13 cellular contexts compared by ENCODE assay signal in the genomic region with DNA sequence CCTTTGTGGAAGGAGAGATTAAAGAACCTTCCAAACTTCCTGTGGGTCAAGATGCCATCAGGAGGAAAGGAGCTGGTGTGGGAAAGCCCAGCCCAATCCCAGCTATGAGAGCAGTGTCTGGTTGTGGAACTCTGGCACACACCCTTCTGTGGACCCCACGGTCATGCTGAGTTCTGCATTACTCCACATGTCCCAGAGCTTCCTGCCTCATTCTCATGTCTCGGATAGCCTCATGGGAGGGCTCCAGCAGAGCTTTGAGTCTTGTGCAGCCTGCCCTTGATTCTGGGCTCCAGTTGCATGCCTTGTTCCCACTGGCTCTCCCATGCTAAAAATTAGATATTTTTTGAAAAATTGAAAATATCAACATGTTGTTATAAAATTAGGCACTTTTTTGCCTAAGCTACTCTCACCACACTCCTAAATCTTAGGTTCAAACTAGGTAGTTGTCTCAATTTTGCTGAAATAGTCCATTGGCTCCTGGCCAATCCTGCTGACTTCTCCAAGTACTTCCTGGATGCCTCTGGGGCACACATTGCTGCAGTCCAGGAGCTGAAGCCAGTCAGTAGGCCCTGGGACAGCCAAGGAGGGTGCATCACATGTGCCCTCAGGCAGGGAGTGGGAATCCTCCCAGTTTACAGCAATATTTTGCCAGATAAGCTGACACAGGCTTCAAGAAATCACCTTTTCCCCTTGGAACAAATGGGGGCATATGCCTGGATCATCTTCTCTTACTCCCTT.
DNase-seq lines count a peak whose midpoint lies in the region; TF ChIP-seq lines count a peak whose summit lies in the region.
"Had no signal": no experiment of that assay in that cellular context is flagged by ENCODE, and none has a peak within 500 bp of the region (broad histone marks: within the 10 kb centered on the region; RNA-seq: fewer than 3 reads in every experiment).

No MANE protein-coding gene starts in this region.

- DNase-seq in DMS53 treated with DMSO at 0.1 percent for 48 hours (lab: John Stamatoyannopoulos, UW; ENCODE audit: unreplicated experiment) (peak; percentile 6), NCI-H226 (peak; percentile 82), endodermal cell (peak; percentile 22), mucosa of gallbladder (ENCODE audit: low spot score) (peak; percentile 19), HuH-7 (ENCODE audit: low spot score) (no peak), NCI-H748 (lab: John Stamatoyannopoulos, UW; ENCODE audit: unreplicated experiment) (no peak), neural progenitor cell (ENCODE audit: low spot score) (no peak), cerebellar nuclear complex (lab: John Stamatoyannopoulos, UW) (no peak)
- DNase-seq: hypothalamus; NCI-H345; nephron progenitor cell; stimulated activated CD4-positive, alpha-beta T cell treated with anti-CD3 and anti-CD28 coated beads, Interleukin-15, amount 100 ng/mL, for 24 hours had no signal

- no peak for TF ChIP-seq CTCF in endodermal cell (conservative IDR thresholded peaks at IDR 0.05)
- no peak for TF ChIP-seq CTCF in neural progenitor cell (IDR thresholded peaks at IDR 0.05)

- no peak overlapping the region for H3K4me2 ChIP-seq in neural progenitor cell

- H3K27ac ChIP-seq in endodermal cell (ENCODE audit: low read depth, low read length) = no peak overlapping the region
- no peak overlapping the region for H3K27ac ChIP-seq in neural progenitor cell

- H3K9me3 ChIP-seq in endodermal cell (ENCODE audit: control insufficient read depth, low read length) = no peaks in the 10 kb centered on the region
- no peaks in the 10 kb centered on the region for H3K9me3 ChIP-seq in neural progenitor cell (ENCODE audit: low read depth)

- H2AFZ ChIP-seq in neural progenitor cell (replicated peaks) = no peak overlapping the region

- H3K27me3 Mint-ChIP-seq in endodermal cell (ENCODE audit: insufficient read depth) = no peaks in the 10 kb centered on the region
- H3K27me3 Mint-ChIP-seq in neural progenitor cell (ENCODE audit: insufficient read depth, low read depth) = no peaks in the 10 kb centered on the region
- H3K27me3 Mint-ChIP-seq: brain had no signal

- H3K36me3 ChIP-seq in endodermal cell (ENCODE audit: control insufficient read depth, insufficient read depth, low read length) (no peaks in the 10 kb centered on the region), neural progenitor cell (no peaks in the 10 kb centered on the region)

- H3K9ac ChIP-seq in endodermal cell (ENCODE audit: extremely low read depth, low read length, poor library complexity, severe bottlenecking) (no peak overlapping the region), neural progenitor cell (no peak overlapping the region)

- H3K4me3 ChIP-seq in endodermal cell (ENCODE audit: low read length) (no peak overlapping the region), neural progenitor cell (no peak overlapping the region)

- H3F3A ChIP-seq in neural progenitor cell (ENCODE audit: low read depth) = no peaks in the 10 kb centered on the region

- no peaks in the 10 kb centered on the region for H3K36me3 Mint-ChIP-seq in endodermal cell (ENCODE audit: low read depth)
- H3K36me3 Mint-ChIP-seq in neural progenitor cell = no peaks in the 10 kb centered on the region

- H3K9me3 Mint-ChIP-seq in endodermal cell (no peaks in the 10 kb centered on the region), neural progenitor cell (no peaks in the 10 kb centered on the region)
- H3K9me3 Mint-ChIP-seq: brain, nephron progenitor cell had no signal

- no peaks in the 10 kb centered on the region for H3K79me2 ChIP-seq in neural progenitor cell (ENCODE audit: low read depth)

- H3K4me1 Mint-ChIP-seq in endodermal cell (peaks cover 2% of the 10 kb centered on the region), neural progenitor cell (no peaks in the 10 kb centered on the region)
- H3K4me1 Mint-ChIP-seq: nephron progenitor cell had no signal

- H3K27me3 ChIP-seq in endodermal cell (ENCODE audit: control insufficient read depth, insufficient read depth, low read length, poor library complexity, severe bottlenecking) (no peaks in the 10 kb centered on the region), neural progenitor cell (no peaks in the 10 kb centered on the region)

- H3K27ac Mint-ChIP-seq in endodermal cell (no peak overlapping the region), neural progenitor cell (no peak overlapping the region)
- H3K27ac Mint-ChIP-seq: brain, nephron progenitor cell had no signal

- H3K4me3 Mint-ChIP-seq in endodermal cell (no peak overlapping the region), neural progenitor cell (no peak overlapping the region)
- H3K4me3 Mint-ChIP-seq: brain, nephron progenitor cell had no signal

- H3K4me1 ChIP-seq in endodermal cell (ENCODE audit: control insufficient read depth, insufficient read depth, low read length) (no peaks in the 10 kb centered on the region), neural progenitor cell (no peaks in the 10 kb centered on the region)

- H4K20me1 ChIP-seq in neural progenitor cell (ENCODE audit: low read depth) = no peaks in the 10 kb centered on the region

- 91 to 95% methylated on average over 2 of the region's 2 CpGs for WGBS in endodermal cell (ENCODE audit: insufficient coverage in 1 of 2, insufficient read length in 1 of 2), 2 experiments

Comparison
In these comparisons a context has a peak if more than half of its experiments do, and no peak if none do; other contexts are left out.
1. DNase-seq: peak in DMS53 treated with DMSO at 0.1 percent for 48 hours (single experiment), NCI-H226 (single experiment), endodermal cell (single experiment) and mucosa of gallbladder (single experiment); none in HuH-7 (single experiment), NCI-H748 (single experiment), neural progenitor cell (single experiment) and cerebellar nuclear complex (0 of 2).